Comparison of ENCODE assay signal across 1 cellular context in genomic region chr16:11273721-11274324, GRCh38.
TF ChIP-seq lines count a peak whose summit lies in the region.

No MANE protein-coding gene starts in this region.

TF ChIP-seq in GM23338, 12 proteins besides CTCF, POLR2A, EP300 and RAD21:
- TF ChIP-seq ZNF114 (CRISPR knock-in tag; IDR thresholded peaks at IDR 0.05) (no peak), POLR2AphosphoS5 (IDR thresholded peaks at IDR 0.05; ENCODE audit: low read depth) (no peak), CREB1 (CRISPR knock-in tag; IDR thresholded peaks at IDR 0.05; ENCODE audit: low read depth) (no peak), EZH2phosphoT487 (IDR thresholded peaks at IDR 0.05; ENCODE audit: unreplicated experiment) (no peak), ETS1 (IDR thresholded peaks at IDR 0.05) (no peak), JUNB (IDR thresholded peaks at IDR 0.05; ENCODE audit: unreplicated experiment) (no peak), ZNF331 (CRISPR knock-in tag; IDR thresholded peaks at IDR 0.05; ENCODE audit: low read depth) (no peak), EZH2 (IDR thresholded peaks at IDR 0.05; ENCODE audit: low read depth, unreplicated experiment) (no peak), NANOG (IDR thresholded peaks at IDR 0.05; ENCODE audit: borderline replicate concordance) (no peak), STAT1 (IDR thresholded peaks at IDR 0.05; ENCODE audit: unreplicated experiment) (no peak)
- TF ChIP-seq, protein P1, sequence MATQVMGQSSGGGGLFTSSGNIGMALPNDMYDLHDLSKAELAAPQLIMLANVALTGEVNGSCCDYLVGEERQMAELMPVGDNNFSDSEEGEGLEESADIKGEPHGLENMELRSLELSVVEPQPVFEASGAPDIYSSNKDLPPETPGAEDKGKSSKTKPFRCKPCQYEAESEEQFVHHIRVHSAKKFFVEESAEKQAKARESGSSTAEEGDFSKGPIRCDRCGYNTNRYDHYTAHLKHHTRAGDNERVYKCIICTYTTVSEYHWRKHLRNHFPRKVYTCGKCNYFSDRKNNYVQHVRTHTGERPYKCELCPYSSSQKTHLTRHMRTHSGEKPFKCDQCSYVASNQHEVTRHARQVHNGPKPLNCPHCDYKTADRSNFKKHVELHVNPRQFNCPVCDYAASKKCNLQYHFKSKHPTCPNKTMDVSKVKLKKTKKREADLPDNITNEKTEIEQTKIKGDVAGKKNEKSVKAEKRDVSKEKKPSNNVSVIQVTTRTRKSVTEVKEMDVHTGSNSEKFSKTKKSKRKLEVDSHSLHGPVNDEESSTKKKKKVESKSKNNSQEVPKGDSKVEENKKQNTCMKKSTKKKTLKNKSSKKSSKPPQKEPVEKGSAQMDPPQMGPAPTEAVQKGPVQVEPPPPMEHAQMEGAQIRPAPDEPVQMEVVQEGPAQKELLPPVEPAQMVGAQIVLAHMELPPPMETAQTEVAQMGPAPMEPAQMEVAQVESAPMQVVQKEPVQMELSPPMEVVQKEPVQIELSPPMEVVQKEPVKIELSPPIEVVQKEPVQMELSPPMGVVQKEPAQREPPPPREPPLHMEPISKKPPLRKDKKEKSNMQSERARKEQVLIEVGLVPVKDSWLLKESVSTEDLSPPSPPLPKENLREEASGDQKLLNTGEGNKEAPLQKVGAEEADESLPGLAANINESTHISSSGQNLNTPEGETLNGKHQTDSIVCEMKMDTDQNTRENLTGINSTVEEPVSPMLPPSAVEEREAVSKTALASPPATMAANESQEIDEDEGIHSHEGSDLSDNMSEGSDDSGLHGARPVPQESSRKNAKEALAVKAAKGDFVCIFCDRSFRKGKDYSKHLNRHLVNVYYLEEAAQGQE (IDR thresholded peaks at IDR 0.05; ENCODE audit: unreplicated experiment), result no peak
- TF ChIP-seq, protein P2, sequence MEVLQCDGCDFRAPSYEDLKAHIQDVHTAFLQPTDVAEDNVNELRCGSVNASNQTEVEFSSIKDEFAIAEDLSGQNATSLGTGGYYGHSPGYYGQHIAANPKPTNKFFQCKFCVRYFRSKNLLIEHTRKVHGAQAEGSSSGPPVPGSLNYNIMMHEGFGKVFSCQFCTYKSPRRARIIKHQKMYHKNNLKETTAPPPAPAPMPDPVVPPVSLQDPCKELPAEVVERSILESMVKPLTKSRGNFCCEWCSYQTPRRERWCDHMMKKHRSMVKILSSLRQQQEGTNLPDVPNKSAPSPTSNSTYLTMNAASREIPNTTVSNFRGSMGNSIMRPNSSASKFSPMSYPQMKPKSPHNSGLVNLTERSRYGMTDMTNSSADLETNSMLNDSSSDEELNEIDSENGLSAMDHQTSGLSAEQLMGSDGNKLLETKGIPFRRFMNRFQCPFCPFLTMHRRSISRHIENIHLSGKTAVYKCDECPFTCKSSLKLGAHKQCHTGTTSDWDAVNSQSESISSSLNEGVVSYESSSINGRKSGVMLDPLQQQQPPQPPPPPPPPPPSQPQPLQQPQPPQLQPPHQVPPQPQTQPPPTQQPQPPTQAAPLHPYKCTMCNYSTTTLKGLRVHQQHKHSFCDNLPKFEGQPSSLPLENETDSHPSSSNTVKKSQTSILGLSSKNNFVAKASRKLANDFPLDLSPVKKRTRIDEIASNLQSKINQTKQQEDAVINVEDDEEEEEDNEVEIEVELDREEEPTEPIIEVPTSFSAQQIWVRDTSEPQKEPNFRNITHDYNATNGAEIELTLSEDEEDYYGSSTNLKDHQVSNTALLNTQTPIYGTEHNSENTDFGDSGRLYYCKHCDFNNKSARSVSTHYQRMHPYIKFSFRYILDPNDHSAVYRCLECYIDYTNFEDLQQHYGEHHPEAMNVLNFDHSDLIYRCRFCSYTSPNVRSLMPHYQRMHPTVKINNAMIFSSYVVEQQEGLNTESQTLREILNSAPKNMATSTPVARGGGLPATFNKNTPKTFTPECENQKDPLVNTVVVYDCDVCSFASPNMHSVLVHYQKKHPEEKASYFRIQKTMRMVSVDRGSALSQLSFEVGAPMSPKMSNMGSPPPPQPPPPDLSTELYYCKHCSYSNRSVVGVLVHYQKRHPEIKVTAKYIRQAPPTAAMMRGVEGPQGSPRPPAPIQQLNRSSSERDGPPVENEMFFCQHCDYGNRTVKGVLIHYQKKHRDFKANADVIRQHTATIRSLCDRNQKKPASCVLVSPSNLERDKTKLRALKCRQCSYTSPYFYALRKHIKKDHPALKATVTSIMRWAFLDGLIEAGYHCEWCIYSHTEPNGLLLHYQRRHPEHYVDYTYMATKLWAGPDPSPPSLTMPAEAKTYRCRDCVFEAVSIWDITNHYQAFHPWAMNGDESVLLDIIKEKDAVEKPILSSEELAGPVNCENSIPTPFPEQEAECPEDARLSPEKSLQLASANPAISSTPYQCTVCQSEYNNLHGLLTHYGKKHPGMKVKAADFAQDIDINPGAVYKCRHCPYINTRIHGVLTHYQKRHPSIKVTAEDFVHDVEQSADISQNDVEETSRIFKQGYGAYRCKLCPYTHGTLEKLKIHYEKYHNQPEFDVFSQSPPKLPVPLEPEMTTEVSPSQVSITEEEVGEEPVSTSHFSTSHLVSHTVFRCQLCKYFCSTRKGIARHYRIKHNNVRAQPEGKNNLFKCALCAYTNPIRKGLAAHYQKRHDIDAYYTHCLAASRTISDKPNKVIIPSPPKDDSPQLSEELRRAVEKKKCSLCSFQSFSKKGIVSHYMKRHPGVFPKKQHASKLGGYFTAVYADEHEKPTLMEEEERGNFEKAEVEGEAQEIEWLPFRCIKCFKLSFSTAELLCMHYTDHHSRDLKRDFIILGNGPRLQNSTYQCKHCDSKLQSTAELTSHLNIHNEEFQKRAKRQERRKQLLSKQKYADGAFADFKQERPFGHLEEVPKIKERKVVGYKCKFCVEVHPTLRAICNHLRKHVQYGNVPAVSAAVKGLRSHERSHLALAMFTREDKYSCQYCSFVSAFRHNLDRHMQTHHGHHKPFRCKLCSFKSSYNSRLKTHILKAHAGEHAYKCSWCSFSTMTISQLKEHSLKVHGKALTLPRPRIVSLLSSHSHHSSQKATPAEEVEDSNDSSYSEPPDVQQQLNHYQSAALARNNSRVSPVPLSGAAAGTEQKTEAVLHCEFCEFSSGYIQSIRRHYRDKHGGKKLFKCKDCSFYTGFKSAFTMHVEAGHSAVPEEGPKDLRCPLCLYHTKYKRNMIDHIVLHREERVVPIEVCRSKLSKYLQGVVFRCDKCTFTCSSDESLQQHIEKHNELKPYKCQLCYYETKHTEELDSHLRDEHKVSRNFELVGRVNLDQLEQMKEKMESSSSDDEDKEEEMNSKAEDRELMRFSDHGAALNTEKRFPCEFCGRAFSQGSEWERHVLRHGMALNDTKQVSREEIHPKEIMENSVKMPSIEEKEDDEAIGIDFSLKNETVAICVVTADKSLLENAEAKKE (CRISPR knock-in tag; IDR thresholded peaks at IDR 0.05), result no peak
